ENCODE assay signal across 8 cellular contexts in genomic region chr1:111738436-111739221, GRCh38. TPM values are rescaled to one million over a fixed set of nuclear protein-coding genes. Genes with fewer than 3 reads are reported as not detected.
DNase-seq lines count a peak whose midpoint lies in the region; ATAC-seq, FAIRE-seq and TF ChIP-seq lines count a peak whose summit lies in the region.

No MANE protein-coding gene starts in this region.

- 0% methylated on average over 63 of the region's 63 CpGs for WGBS in heart right ventricle, 2 donors
- 1% methylated on average over 53 to 63 of the region's 63 CpGs for WGBS in pancreas, 2 donors

- FAIRE-seq in RCC 7860 (lab: Jason Lieb, UNC) (no peak), pancreas (lab: Jason Lieb, UNC) (no peak)

- H3K9ac ChIP-seq in adipocyte (ENCODE audit: low read length), result peak overlapping the region; percentile 89

- ATAC-seq in GM21515 (IDR thresholded peaks at IDR 0.05; ENCODE audit: unreplicated experiment), result peak; percentile 41
- peak; percentile 54 to 79 (median 65) for ATAC-seq in heart right ventricle
- ATAC-seq in pancreas, result peak; percentile 65 to 76 (median 74)

- H3K27ac ChIP-seq in heart right ventricle (peak overlapping the region; percentile 96 to 100 (median 98)), pancreas (peak overlapping the region; percentile 55 to 81 (median 76))

- DNase-seq in ELR (ENCODE audit: low read depth) (peak; percentile 62), HT1080 (ENCODE audit: low read depth) (peak; percentile 55), RCC 7860 (ENCODE audit: low spot score) (peak; percentile 38), adipocyte (ENCODE audit: low read depth) (peak; percentile 85), heart right ventricle (peak; percentile 85), pancreas (peak; percentile 57 to 87 (median 72)), retina (no peak)

- no peaks in the 10 kb centered on the region for H3K27me3 ChIP-seq in adipocyte (replicated peaks; ENCODE audit: control insufficient read depth, insufficient read depth, low read length)
- H3K27me3 ChIP-seq in heart right ventricle, result peaks cover 0 to 32% (median 0%) of the 10 kb centered on the region in 7 donors
- H3K27me3 ChIP-seq in pancreas, result no peaks in the 10 kb centered on the region

- H3K4me3 ChIP-seq in adipocyte (ENCODE audit: low read length) (peak overlapping the region; percentile 86), heart right ventricle (peak overlapping the region; percentile 66 to 80 (median 77)), pancreas (peak overlapping the region; percentile 37 to 80 (median 52))

- peaks cover 52% of the 10 kb centered on the region for H3K4me1 ChIP-seq in adipocyte (ENCODE audit: control insufficient read depth, insufficient read depth, low read length)
- peaks cover 24 to 75% (median 68%) of the 10 kb centered on the region in 9 donors for H3K4me1 ChIP-seq in heart right ventricle
- H3K4me1 ChIP-seq in pancreas, result no peaks in the 10 kb centered on the region

- no peaks in the 10 kb centered on the region for H3K9me3 ChIP-seq in adipocyte (ENCODE audit: control insufficient read depth, low read length)
- no peaks in the 10 kb centered on the region for H3K9me3 ChIP-seq in heart right ventricle
- H3K9me3 ChIP-seq in pancreas, result no peaks in the 10 kb centered on the region

- TF ChIP-seq CTCF in heart right ventricle (IDR thresholded peaks at IDR 0.05) (peak in 3 of 9 donors; percentile 30 to 38 (median 33)), pancreas (IDR thresholded peaks at IDR 0.05) (no peak)

- no peaks in the 10 kb centered on the region for H3K36me3 ChIP-seq in adipocyte (ENCODE audit: control insufficient read depth, insufficient read depth, low read length, severe bottlenecking)
- H3K36me3 ChIP-seq in heart right ventricle, result peaks cover 0 to 21% (median 0%) of the 10 kb centered on the region in 9 donors
- no peaks in the 10 kb centered on the region for H3K36me3 ChIP-seq in pancreas

- intact Hi-C loops in heart right ventricle (cut with DNase I) (loop anchor here in 4 of 10 donors (1.0 to 10.0 kb wide), 4 partner anchors 17 to 966 kb away; partner anchors contain the start of genes DDX20 (in 1 of the 4) and RHOC (in 1 of the 4)), pancreas (cut with DNase I) (no loop called here)

RNA-seq across cellular contexts. Expression of gene INKA2, which starts 0.6 kb away (rescaled TPM):
- 0.73 and 4.2 TPM in 2 replicates for total RNA-seq in HT1080 (2014; rRNA removed; shearing (Covaris generic))
- polyA plus RNA-seq in HT1080 (2015; cell fraction: cytosol; rRNA removed), result 1.7 and 1.9 TPM in 2 replicates
- polyA plus RNA-seq in HT1080 (2015; cell fraction: nucleus; rRNA removed), result 2.6 and 2.7 TPM in 2 replicates
- 10 to 100 TPM in 9 of 10 donors, 1 to 10 TPM in 1; 8.7 to 34.6 (median 14.8) TPM for total RNA-seq in heart right ventricle
- polyA plus RNA-seq in heart right ventricle, result 1 to 10 TPM; 6.8 to 9.9 TPM
- total RNA-seq in pancreas, result 1 to 10 TPM in 3 of 6 donors, under 1 TPM in 3; 0.28 to 2.1 (median 1.1) TPM
- polyA plus RNA-seq in pancreas, result 1 to 10 TPM in 1 of 2 donors, under 1 TPM in 1; 0.72 to 1.3 TPM

RNA-seq across cellular contexts. Expression of gene DDX20, which starts 17.1 kb away (rescaled TPM):
- total RNA-seq in HT1080 (2014; rRNA removed; shearing (Covaris generic)), result 23.3 and 32.4 TPM in 2 replicates
- polyA plus RNA-seq in HT1080 (2015; cell fraction: cytosol; rRNA removed), result 10.0 and 10.9 TPM in 2 replicates
- polyA plus RNA-seq in HT1080 (2015; cell fraction: nucleus; rRNA removed), result 25.9 and 29.8 TPM in 2 replicates
- 1 to 10 TPM; 5.0 to 10.0 (median 6.5) TPM for total RNA-seq in heart right ventricle
- 1 to 10 TPM; 4.0 to 4.1 TPM for polyA plus RNA-seq in heart right ventricle
- 1 to 10 TPM; 2.4 to 5.4 (median 4.3) TPM for total RNA-seq in pancreas
- 1 to 10 TPM; 2.8 to 6.8 TPM for polyA plus RNA-seq in pancreas
